In genomic region chr10:102115775-102116174, GRCh38 we compare ENCODE assay signal across 8 cellular contexts. TPM values are rescaled to one million over a fixed set of nuclear protein-coding genes. Genes with fewer than 3 reads are reported as not detected.
A peak's percentile ranks its signal among the peaks of the same experiment; 100 is the strongest.
DNase-seq lines count a peak whose midpoint lies in the region; ATAC-seq and TF ChIP-seq lines count a peak whose summit lies in the region.
"Had no signal": no experiment of that assay in that cellular context is flagged by ENCODE, and none has a peak within 500 bp of the region (broad histone marks: within the 10 kb centered on the region; RNA-seq: fewer than 3 reads in every experiment).

No MANE protein-coding gene starts in this region.

- peak overlapping the region; percentile 94 for H3K27ac Mint-ChIP-seq in T-helper 2 cell treated with Interferon-gamma antibody and Interleukin-4, amounts not matched to agents 5 μg/mL and 100 μg/mL, for 36 hours

- H3K9me3 ChIP-seq in hepatocyte (ENCODE audit: low read depth), result no peaks in the 10 kb centered on the region
- no peaks in the 10 kb centered on the region for H3K9me3 ChIP-seq in stomach

- H3K27ac ChIP-seq in HL-60 (replicated peaks) (peak overlapping the region; percentile 88), hepatocyte (peak overlapping the region; percentile 95), stomach (peak overlapping the region; percentile 75 to 99 (median 93))

- H3K36me3 ChIP-seq in hepatocyte (replicated peaks; ENCODE audit: insufficient read depth, low read depth), result no peaks in the 10 kb centered on the region
- H3K36me3 ChIP-seq in stomach, result peaks cover 9 to 12% (median 10%) of the 10 kb centered on the region in 4 donors

- no peaks in the 10 kb centered on the region for H3K9me3 Mint-ChIP-seq in T-helper 2 cell treated with Interferon-gamma antibody and Interleukin-4, amounts not matched to agents 5 μg/mL and 100 μg/mL, for 36 hours

- DNase-seq in HL-60 (ENCODE audit: low read depth in 1 of 2, low spot score in 1 of 2), result peak in 1 of 2 experiments; percentile 69
- DNase-seq in T-helper 2 cell treated with Interferon-gamma antibody and Interleukin-4, amounts not matched to agents 5 μg/mL and 100 μg/mL, for 36 hours (ENCODE audit: low spot score), result no peak
- no peak for DNase-seq in hepatocyte (ENCODE audit: low spot score)
- no peak for DNase-seq in stomach
- no peak for DNase-seq in NCI-H82 treated with DMSO at 0.1 percent for 48 hours (lab: John Stamatoyannopoulos, UW; ENCODE audit: unreplicated experiment)

- peak in 1 of 4 donors; percentile 5 for TF ChIP-seq POLR2A in stomach (IDR thresholded peaks at IDR 0.05)

- H3K4me3 ChIP-seq in HL-60 (replicated peaks; ENCODE audit: insufficient read depth, low read length), result peak overlapping the region; percentile 74
- no peak overlapping the region for H3K4me3 ChIP-seq in hepatocyte
- H3K4me3 ChIP-seq in stomach, result peak overlapping the region in 2 of 4 donors; percentile 62 to 83

- TF ChIP-seq EP300 in stomach (IDR thresholded peaks at IDR 0.05), result no peak

- H2AFZ ChIP-seq in hepatocyte, result no peak overlapping the region

- H4K20me1 ChIP-seq in hepatocyte (ENCODE audit: insufficient read depth, poor library complexity, severe bottlenecking), result peaks cover 35% of the 10 kb centered on the region

- peak overlapping the region; percentile 78 for H3K4me2 ChIP-seq in hepatocyte

- no peaks in the 10 kb centered on the region for H3K9me2 ChIP-seq in hepatocyte (replicated peaks; ENCODE audit: insufficient read depth)

- intact Hi-C loops in stomach (cut with DNase I; ENCODE audit: low total_unique reads), result no loop called here

- peaks cover 20% of the 10 kb centered on the region for H3K36me3 Mint-ChIP-seq in T-helper 2 cell treated with Interferon-gamma antibody and Interleukin-4, amounts not matched to agents 5 μg/mL and 100 μg/mL, for 36 hours (ENCODE audit: low read depth)

- no peak for ATAC-seq in GM18858 (IDR thresholded peaks at IDR 0.05; ENCODE audit: unreplicated experiment)
- ATAC-seq in HG02798 (IDR thresholded peaks at IDR 0.05; ENCODE audit: poor library complexity, unreplicated experiment), result no peak

- H3K27me3 Mint-ChIP-seq in T-helper 2 cell treated with Interferon-gamma antibody and Interleukin-4, amounts not matched to agents 5 μg/mL and 100 μg/mL, for 36 hours (ENCODE audit: low read depth), result no peaks in the 10 kb centered on the region

- H3K4me1 Mint-ChIP-seq in T-helper 2 cell treated with Interferon-gamma antibody and Interleukin-4, amounts not matched to agents 5 μg/mL and 100 μg/mL, for 36 hours (ENCODE audit: low read depth), result peaks cover 52% of the 10 kb centered on the region

- peak overlapping the region; percentile 94 for H3K4me3 Mint-ChIP-seq in T-helper 2 cell treated with Interferon-gamma antibody and Interleukin-4, amounts not matched to agents 5 μg/mL and 100 μg/mL, for 36 hours

- TF ChIP-seq CTCF in HL-60 (IDR thresholded peaks at IDR 0.05; ENCODE audit: insufficient read depth, low read length) (no peak), hepatocyte (IDR thresholded peaks at IDR 0.05; ENCODE audit: poor library complexity) (no peak), stomach (IDR thresholded peaks at IDR 0.05) (no peak)

- peaks cover 87% of the 10 kb centered on the region for H3K79me2 ChIP-seq in hepatocyte

- H3K27me3 ChIP-seq in HL-60 (ENCODE audit: insufficient read depth, poor library complexity, severe bottlenecking), result no peaks in the 10 kb centered on the region
- H3K27me3 ChIP-seq in hepatocyte, result no peaks in the 10 kb centered on the region
- no peaks in the 10 kb centered on the region for H3K27me3 ChIP-seq in stomach
- H3K27me3 ChIP-seq: foreskin keratinocyte had no signal

- 43% methylated on average over 3 of the region's 3 CpGs for WGBS in hepatocyte (ENCODE audit: low lambda C conversion rate, missing lambda C conversion rate)
- 0 to 4% (median 3%) methylated on average over 3 of the region's 3 CpGs for WGBS in stomach, 5 donors

- H3K4me1 ChIP-seq in hepatocyte (ENCODE audit: insufficient read depth), result peaks cover 51% of the 10 kb centered on the region
- H3K4me1 ChIP-seq in stomach, result peaks cover 67 to 82% (median 73%) of the 10 kb centered on the region in 4 donors

RNA-seq across cellular contexts. Expression of gene LDB1, which starts 4.4 kb away (rescaled TPM):
- total RNA-seq in hepatocyte (46.3 and 47.2 TPM in 2 replicates), stomach (10 to 100 TPM; 24.2 to 43.7 (median 34.4) TPM)
- polyA plus RNA-seq in hepatocyte (28.2 and 31.2 TPM in 2 replicates), stomach (10 to 100 TPM; 20.4 to 28.3 (median 22.3) TPM)

RNA-seq across cellular contexts. Expression of gene PPRC1, which starts 17.1 kb away (rescaled TPM):
- total RNA-seq in hepatocyte (9.8 and 15.6 TPM in 2 replicates), stomach (10 to 100 TPM; 11.7 to 37.3 (median 17.9) TPM)
- polyA plus RNA-seq in hepatocyte (23.7 and 25.4 TPM in 2 replicates), stomach (10 to 100 TPM; 10.4 to 15.8 (median 13.0) TPM)

RNA-seq across cellular contexts. Expression of gene NOLC1, which starts 36.4 kb away (rescaled TPM):
- total RNA-seq in hepatocyte (29.8 and 50.4 TPM in 2 replicates), stomach (10 to 100 TPM in 4 of 5 donors, 1 to 10 TPM in 1; 9.8 to 73.7 (median 55.6) TPM)
- polyA plus RNA-seq in hepatocyte (46.2 and 49.5 TPM in 2 replicates), stomach (10 to 100 TPM; 21.2 to 35.1 (median 27.5) TPM)

RNA-seq across cellular contexts. Expression of gene HPS6, which starts 50.6 kb away (rescaled TPM):
- total RNA-seq in hepatocyte, result 22.4 and 24.6 TPM in 2 replicates
- polyA plus RNA-seq in hepatocyte, result 18.0 and 25.2 TPM in 2 replicates
- total RNA-seq in stomach, result 10 to 100 TPM in 3 of 5 donors, 1 to 10 TPM in 2; 7.0 to 42.4 (median 14.0) TPM
- 10 to 100 TPM; 10.3 to 10.7 (median 10.6) TPM for polyA plus RNA-seq in stomach

RNA-seq across cellular contexts. Expression of gene ARMH3, which starts 59.8 kb away (rescaled TPM):
- total RNA-seq in hepatocyte (10.6 and 11.7 TPM in 2 replicates), stomach (10 to 100 TPM in 4 of 5 donors, 1 to 10 TPM in 1; 3.5 to 29.0 (median 18.2) TPM)
- polyA plus RNA-seq in hepatocyte (12.6 and 15.1 TPM in 2 replicates), stomach (10 to 100 TPM; 10.1 to 18.1 (median 10.1) TPM)
